In genomic region chr9:37800631-37801286, GRCh38 we compare ENCODE assay signal across 8 cellular contexts. TPM values are rescaled to one million over a fixed set of nuclear protein-coding genes. Genes with fewer than 3 reads are reported as not detected.
DNase-seq lines count a peak whose midpoint lies in the region; ATAC-seq and TF ChIP-seq lines count a peak whose summit lies in the region.

DCAF10 (plus strand) TSS chr9:37800797; CDS start chr9:37800867, 70 bp downstream.

- H3K36me3 Mint-ChIP-seq in chondrocyte (ENCODE audit: low read depth): peaks cover 1% of the 10 kb centered on the region

- H3K27ac Mint-ChIP-seq in chondrocyte (ENCODE audit: unreplicated experiment): peak within 1 kb of the TSS; percentile 92

- POLR2A ChIA-PET in AG04449 (lab: Yijun Ruan, JAX): interaction anchor here (1.0 to 1.2 kb wide), 4 partner anchors 9 to 209 kb away, joined by 3 to 11 read pairs (median 4); partner anchors contain the start of genes EXOSC3 and TOMM5

- TF ChIP-seq CTCF in AG04449 (IDR thresholded peaks at IDR 0.05; ENCODE audit: insufficient read depth, low read length, missing control alignments): peak; percentile 22
- TF ChIP-seq CTCF in chondrocyte (IDR thresholded peaks at IDR 0.05): peak; percentile 21

- peak; percentile 76 for ATAC-seq in HG03064 (IDR thresholded peaks at IDR 0.05; ENCODE audit: low read depth, unreplicated experiment)

- TF ChIP-seq POLR2A in GM18526 (IDR thresholded peaks at IDR 0.05; ENCODE audit: extremely low read depth, insufficient read length): peak; percentile 58

- CTCF ChIA-PET in AG04449 (lab: Yijun Ruan, JAX): interaction anchor here (1.3 to 1.8 kb wide), 2 partner anchors 17 to 52 kb away, joined by 4 to 5 read pairs; no protein-coding TSS in a partner anchor

- peak within 1 kb of the TSS; percentile 93 for H3K4me3 Mint-ChIP-seq in chondrocyte (ENCODE audit: unreplicated experiment)

- H3K27me3 Mint-ChIP-seq in chondrocyte (ENCODE audit: low read depth): no peaks in the 10 kb centered on the region

- peaks cover 27% of the 10 kb centered on the region for H3K4me1 Mint-ChIP-seq in chondrocyte (ENCODE audit: low read depth)

- peak within 1 kb of the TSS; percentile 99 for H3K4me3 ChIP-seq in AG04449 (ENCODE audit: low read depth, low read length)

- no peak for DNase-seq in AG04449 (ENCODE audit: low read depth, low spot score)
- DNase-seq in NCI-H2196 treated with DMSO at 0.1 percent for 48 hours (lab: John Stamatoyannopoulos, UW; ENCODE audit: unreplicated experiment): peak; percentile 71
- peak; percentile 83 for DNase-seq in activated CD4-positive, alpha-beta T cell treated with anti-CD3 and anti-CD28 coated beads for 1 hour
- peak; percentile 95 for DNase-seq in chondrocyte (ENCODE audit: low spot score)
- peak; percentile 59 for DNase-seq in kidney glomerular epithelial cell (lab: John Stamatoyannopoulos, UW)
- peak; percentile 69 to 91 for DNase-seq in stimulated activated CD4-positive, alpha-beta T cell treated with anti-CD3 and anti-CD28 coated beads, Interleukin-1b, Interleukin-23, amount 100 ng/mL, for 1 hour (ENCODE audit: low read depth in 2 of 2)

- H3K9me3 Mint-ChIP-seq in chondrocyte (ENCODE audit: low read depth): no peaks in the 10 kb centered on the region

RNA-seq across cellular contexts. Expression of gene DCAF10, which starts in this region (rescaled TPM):
- 29.5 to 32.2 TPM (median 31.4 TPM) in 3 replicates for total RNA-seq in chondrocyte
